ENCODE assay signal across 10 cellular contexts in genomic region chr2:37858197-37858711, GRCh38.
DNase-seq lines count a peak whose midpoint lies in the region; ATAC-seq and TF ChIP-seq lines count a peak whose summit lies in the region.
"Had no signal": no experiment of that assay in that cellular context is flagged by ENCODE, and none has a peak within 500 bp of the region (broad histone marks: within the 10 kb centered on the region; RNA-seq: fewer than 3 reads in every experiment).

No MANE protein-coding gene starts in this region.

- 8% methylated on average over 4 of the region's 5 CpGs for WGBS in mammary epithelial cell (ENCODE audit: low coverage, missing lambda C conversion rate)

- H3K27me3 Mint-ChIP-seq in activated naive CD4-positive, alpha-beta T cell treated with anti-CD3 and anti-CD28 coated beads, Interleukin-2, amount 50 U/mL, for 24 hours = no peaks in the 10 kb centered on the region

- H3K4me1 ChIP-seq in vagina = peaks cover 30% of the 10 kb centered on the region
- H3K4me1 ChIP-seq in mammary epithelial cell (ENCODE audit: insufficient read depth, low read length) = no peaks in the 10 kb centered on the region
- H3K4me1 ChIP-seq: parathyroid adenoma had no signal

- ATAC-seq in left colon (peak; percentile 40), HG03442 (IDR thresholded peaks at IDR 0.05; ENCODE audit: unreplicated experiment) (no peak)

- H3K4me1 Mint-ChIP-seq in activated naive CD4-positive, alpha-beta T cell treated with anti-CD3 and anti-CD28 coated beads, Interleukin-2, amount 50 U/mL, for 24 hours = no peaks in the 10 kb centered on the region

- no peaks in the 10 kb centered on the region for H4K20me1 ChIP-seq in mammary epithelial cell (ENCODE audit: insufficient read depth, low read length)

- H3K9me3 Mint-ChIP-seq in activated naive CD4-positive, alpha-beta T cell treated with anti-CD3 and anti-CD28 coated beads, Interleukin-2, amount 50 U/mL, for 24 hours = no peaks in the 10 kb centered on the region

- dilution Hi-C loops in mammary epithelial cell (cut with HindIII; ENCODE audit: low sequenced_read_pairs) = no loop called here

- H2AFZ ChIP-seq in mammary epithelial cell (ENCODE audit: low read depth, low read length) = no peak overlapping the region
- H2AFZ ChIP-seq: parathyroid adenoma had no signal

- TF ChIP-seq POLR2A in vagina (IDR thresholded peaks at IDR 0.05) = no peak

- no TSS peak for BruUV-seq in mammary epithelial cell (replicated peaks; lab: Mats Ljungman, UMichigan)

- intact Hi-C loops in left colon (cut with DNase I, micrococcal nuclease) = no loop called here
- intact Hi-C loops in vagina (cut with DNase I) = no loop called here
- intact Hi-C loops in mammary epithelial cell (cut with micrococcal nuclease) = no loop called here

- TF ChIP-seq CTCF in choroid plexus epithelial cell (conservative IDR thresholded peaks at IDR 0.05; ENCODE audit: low read depth, low read length) (no peak), vagina (IDR thresholded peaks at IDR 0.05) (no peak), mammary epithelial cell (conservative IDR thresholded peaks at IDR 0.05 in 1 of 2, IDR thresholded peaks at IDR 0.05 in 1 of 2; ENCODE audit: extremely low read depth in 1 of 2, insufficient read depth in 1 of 2, low read depth in 1 of 2, low read length in 2 of 2) (no peak)

- H3K27me3 ChIP-seq in vagina (no peaks in the 10 kb centered on the region), mammary epithelial cell (ENCODE audit: insufficient read depth, low read length) (no peaks in the 10 kb centered on the region)

- peaks cover 2% of the 10 kb centered on the region for H3K36me3 Mint-ChIP-seq in activated naive CD4-positive, alpha-beta T cell treated with anti-CD3 and anti-CD28 coated beads, Interleukin-2, amount 50 U/mL, for 24 hours

- in situ Hi-C loops in mammary epithelial cell (cut with MboI; ENCODE audit: low sequenced_read_pairs in 2 of 2) = no loop called here

- no peak overlapping the region for H3K4me2 ChIP-seq in mammary epithelial cell (ENCODE audit: insufficient read depth, low read depth, low read length)

- H3K9ac ChIP-seq in mammary epithelial cell (ENCODE audit: insufficient read depth, low read length) = no peak overlapping the region
- H3K9ac ChIP-seq: parathyroid adenoma had no signal

- no peaks in the 10 kb centered on the region for H3K9me3 ChIP-seq in vagina
- H3K9me3 ChIP-seq in mammary epithelial cell (replicated peaks; ENCODE audit: insufficient read depth, low read length) = no peaks in the 10 kb centered on the region

- no peak overlapping the region for H3K4me3 ChIP-seq in choroid plexus epithelial cell (ENCODE audit: low read depth, low read length)
- no peak overlapping the region for H3K4me3 ChIP-seq in vagina
- no peak overlapping the region for H3K4me3 ChIP-seq in mammary epithelial cell (replicated peaks in 1 of 3; ENCODE audit: insufficient read depth in 1 of 3, low read depth in 2 of 3, low read length in 3 of 3)

- peak overlapping the region; percentile 33 for H3K27ac Mint-ChIP-seq in activated naive CD4-positive, alpha-beta T cell treated with anti-CD3 and anti-CD28 coated beads, Interleukin-2, amount 50 U/mL, for 24 hours

- no peak for DNase-seq in activated naive CD4-positive, alpha-beta T cell (lab: John Stamatoyannopoulos, UW)
- peak; percentile 65 for DNase-seq in choroid plexus epithelial cell (ENCODE audit: low read depth)
- peak in 1 of 2 donors; percentile 49 for DNase-seq in left colon
- peak in 1 of 2 donors; percentile 42 for DNase-seq in vagina (ENCODE audit: extremely low spot score in 2 of 2)
- no peak for DNase-seq in mammary epithelial cell
- DNase-seq in inferior parietal cortex (ENCODE audit: extremely low spot score) = no peak
- DNase-seq: activated effector memory CD4-positive, alpha-beta T cell treated with Interleukin-2 at 50 U/mL for 16 hours had no signal

- H3K27ac ChIP-seq in vagina (peak overlapping the region; percentile 27), mammary epithelial cell (ENCODE audit: insufficient read depth, low read depth, low read length) (no peak overlapping the region)
- H3K27ac ChIP-seq: parathyroid adenoma had no signal

- CTCF ChIA-PET in mammary epithelial cell (lab: Charles Lee; ENCODE audit: low non-redundant PET) = no interaction called here

- no peak overlapping the region for H3K4me3 Mint-ChIP-seq in activated naive CD4-positive, alpha-beta T cell treated with anti-CD3 and anti-CD28 coated beads, Interleukin-2, amount 50 U/mL, for 24 hours

- no peaks in the 10 kb centered on the region for H3K79me2 ChIP-seq in mammary epithelial cell (ENCODE audit: insufficient read depth, low read length)
- H3K79me2 ChIP-seq: parathyroid adenoma had no signal

- H3K36me3 ChIP-seq in vagina = no peaks in the 10 kb centered on the region
- H3K36me3 ChIP-seq in mammary epithelial cell (ENCODE audit: insufficient read depth, low read length) = no peaks in the 10 kb centered on the region
